In genomic region chr2:166895243-166895642, GRCh38 we compare ENCODE assay signal across 1 cellular context.
TF ChIP-seq lines count a peak whose summit lies in the region.

No MANE protein-coding gene starts in this region.

TF ChIP-seq in WTC11, 78 proteins besides CTCF, POLR2A, EP300 and RAD21 (continued from another document):
- TF ChIP-seq ARID4B (CRISPR knock-in tag; IDR thresholded peaks at IDR 0.05; ENCODE audit: borderline replicate concordance) (no peak), ZNF138 (CRISPR knock-in tag; conservative IDR thresholded peaks at IDR 0.05) (no peak)
